ENCODE assay signal across 27 cellular contexts in the genomic region with DNA sequence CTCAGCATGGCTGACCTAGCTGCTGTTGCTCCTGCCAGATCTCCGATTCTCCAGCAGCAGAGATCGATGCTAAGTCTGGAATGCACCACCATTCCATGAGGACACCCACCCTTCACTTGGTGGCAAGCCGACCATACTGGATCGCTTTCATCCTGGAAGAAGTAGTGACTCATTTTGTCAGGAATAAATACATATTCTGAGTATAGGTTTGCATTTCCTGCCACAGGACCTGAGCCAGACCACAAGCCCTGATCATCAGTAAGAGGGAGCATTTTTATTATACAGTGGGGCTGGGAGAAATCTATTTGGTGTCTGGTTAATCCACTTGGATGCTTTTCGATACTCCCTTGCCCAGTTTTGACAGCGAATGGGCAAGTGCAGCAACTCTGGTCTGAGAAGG. TPM values are rescaled to one million over a fixed set of nuclear protein-coding genes. Genes with fewer than 3 reads are reported as not detected.
A peak's percentile ranks its signal among the peaks of the same experiment; 100 is the strongest.
DNase-seq lines count a peak whose midpoint lies in the region; ATAC-seq, FAIRE-seq and TF ChIP-seq lines count a peak whose summit lies in the region.
"Had no signal": no experiment of that assay in that cellular context is flagged by ENCODE, and none has a peak within 500 bp of the region (broad histone marks: within the 10 kb centered on the region; RNA-seq: fewer than 3 reads in every experiment).

No MANE protein-coding gene starts in this region.

- FAIRE-seq in A549 (lab: Jason Lieb, UNC) (peak; percentile 63), endothelial cell of umbilical vein (lab: Jason Lieb, UNC) (peak; percentile 77)
- FAIRE-seq: islet of Langerhans had no signal

- H3K4me3 Mint-ChIP-seq in T-cell, result peak overlapping the region in 1 of 3 donors; percentile 19
- H3K4me3 Mint-ChIP-seq: activated CD4-positive, alpha-beta T cell treated with anti-CD3 and anti-CD28 coated beads for 36 hours; naive B cell; stimulated activated naive B cell treated with anti-CD40 and anti-IgM and Interleukin-4, amounts not matched to agents 10 μg/mL and 1 μg/mL and 100 μg/mL, for 72 hours had no signal

- peak overlapping the region; percentile 35 to 84 for H3K27ac Mint-ChIP-seq in T-cell
- H3K27ac Mint-ChIP-seq: activated CD4-positive, alpha-beta T cell treated with anti-CD3 and anti-CD28 coated beads for 36 hours; activated naive CD4-positive, alpha-beta T cell treated with anti-CD3 and anti-CD28 coated beads, Interleukin-2, amount 50 U/mL, for 72 hours; naive B cell; stimulated activated naive B cell treated with anti-CD40 and anti-IgM and Interleukin-4, amounts not matched to agents 10 μg/mL and 1 μg/mL and 100 μg/mL, for 72 hours had no signal

- H3K27me3 Mint-ChIP-seq in T-cell, result peaks cover 14 to 17% of the 10 kb centered on the region in 2 donors

- POLR2A ChIA-PET in A549 (lab: Yijun Ruan, JAX), result interaction anchor here (1.3 kb wide), 1 partner anchor 9 kb away, joined by 3 read pairs; no protein-coding TSS in a partner anchor
- POLR2A ChIA-PET in T-cell (lab: Charles Lee), result no interaction called here
- POLR2A ChIA-PET in endothelial cell of umbilical vein (lab: Charles Lee), result no interaction called here

- TF ChIP-seq EP300 in A549 (IDR thresholded peaks at IDR 0.05), result no peak

- H3K36me3 Mint-ChIP-seq in T-cell, result no peaks in the 10 kb centered on the region
- H3K36me3 Mint-ChIP-seq: activated naive CD4-positive, alpha-beta T cell treated with anti-CD3 and anti-CD28 coated beads, Interleukin-2, amount 50 U/mL, for 72 hours; naive B cell had no signal

- TF ChIP-seq CTCF in A549 (IDR thresholded peaks at IDR 0.05) (no peak), endothelial cell of umbilical vein (IDR thresholded peaks at IDR 0.05; ENCODE audit: extremely low read depth in 1 of 2, insufficient read depth in 1 of 2, low read depth in 1 of 2, low read length in 2 of 2) (no peak), upper lobe of right lung (IDR thresholded peaks at IDR 0.05) (no peak), prostate gland (IDR thresholded peaks at IDR 0.05) (no peak)

- H3K4me1 ChIP-seq in A549 (peaks cover 19% of the 10 kb centered on the region), endothelial cell of umbilical vein (ENCODE audit: control insufficient read depth, extremely low read depth, insufficient read depth, low read length) (peaks cover 14% of the 10 kb centered on the region), upper lobe of right lung (no peaks in the 10 kb centered on the region), prostate gland (replicated peaks) (no peaks in the 10 kb centered on the region)
- H3K4me1 ChIP-seq: gastroesophageal sphincter had no signal

- no peak overlapping the region for H3K4me2 ChIP-seq in A549
- H3K4me2 ChIP-seq in endothelial cell of umbilical vein (ENCODE audit: insufficient read depth, low read length), result no peak overlapping the region

- DNase-seq in A549 (ENCODE audit: low read depth in 1 of 2, low spot score in 1 of 2), result no peak
- DNase-seq in ELR (ENCODE audit: low read depth), result peak; percentile 78
- no peak for DNase-seq in T-cell
- DNase-seq in endothelial cell of umbilical vein (ENCODE audit: low read depth, low spot score), result no peak
- DNase-seq in upper lobe of right lung, result no peak
- no peak for DNase-seq in activated effector memory CD4-positive, alpha-beta T cell treated with anti-CD3 and anti-CD28 coated beads, Interleukin-2, amount 50 U/mL, for 16 hours
- no peak for DNase-seq in prostate gland (ENCODE audit: low spot score)
- DNase-seq: activated CD4-positive, alpha-beta T cell treated with anti-CD3 and anti-CD28 coated beads for 36 hours; C1 segment of cervical spinal cord; left ventricle myocardium inferior; MM.1S; naive B cell; NCI-H1436; NCI-H2107; NCI-H510A; nucleus accumbens; SIG-M5; spleen; stimulated activated CD4-positive, alpha-beta T cell treated with anti-CD3 and anti-CD28 coated beads, Interleukin-2, amount 100 ng/mL, for 48 hours; stimulated activated naive B cell treated with anti-CD40 and anti-IgM and Interleukin-4, amounts not matched to agents 10 μg/mL and 1 μg/mL and 100 μg/mL, for 72 hours had no signal

- TF ChIP-seq RAD21 in A549 (conservative IDR thresholded peaks at IDR 0.05 in 1 of 2, IDR thresholded peaks at IDR 0.05 in 1 of 2), result no peak

- CTCF ChIA-PET in A549 (lab: Yijun Ruan, JAX) (interaction anchor here (0.6 to 12.7 kb wide), 11 partner anchors 7 to 551 kb away, joined by 3 to 313 read pairs (median 11); a partner anchor contains a TSS), T-cell (lab: Charles Lee) (no interaction called here), endothelial cell of umbilical vein (lab: Charles Lee) (interaction anchor here (1.4 to 2.9 kb wide), 3 partner anchors 9 to 311 kb away, joined by 5 to 16 read pairs (median 15); no protein-coding TSS in a partner anchor)

- H3K9me3 Mint-ChIP-seq in T-cell, result no peaks in the 10 kb centered on the region
- H3K9me3 Mint-ChIP-seq: activated naive CD4-positive, alpha-beta T cell treated with anti-CD3 and anti-CD28 coated beads, Interleukin-2, amount 50 U/mL, for 72 hours had no signal

- H4K20me1 ChIP-seq in endothelial cell of umbilical vein (replicated peaks; ENCODE audit: control insufficient read depth, extremely low read depth, insufficient read depth, low read length), result no peaks in the 10 kb centered on the region

- H3K9me1 ChIP-seq in endothelial cell of umbilical vein (replicated peaks; ENCODE audit: control insufficient read depth, extremely low read depth, insufficient read depth, low read length), result no peaks in the 10 kb centered on the region

- no TSS peak for BruUV-seq in endothelial cell of umbilical vein (replicated peaks; lab: Mats Ljungman, UMichigan)

- H3K4me3 ChIP-seq in A549, result no peak overlapping the region
- H3K4me3 ChIP-seq in endothelial cell of umbilical vein (replicated peaks in 1 of 3; ENCODE audit: insufficient read depth in 1 of 3, low read depth in 1 of 3, low read length in 3 of 3), result no peak overlapping the region
- H3K4me3 ChIP-seq in upper lobe of right lung, result no peak overlapping the region
- H3K4me3 ChIP-seq in prostate gland, result no peak overlapping the region
- H3K4me3 ChIP-seq: ascending aorta, gastroesophageal sphincter, left ventricle myocardium inferior, spleen, suprapubic skin had no signal

- H2AFZ ChIP-seq in endothelial cell of umbilical vein (ENCODE audit: low read depth, low read length), result no peak overlapping the region

- H3K27me3 ChIP-seq in endothelial cell of umbilical vein (ENCODE audit: control insufficient read depth in 2 of 2, insufficient read depth in 2 of 2, low read length in 2 of 2), result peaks cover 0 to 5% of the 10 kb centered on the region in 2 experiments
- no peaks in the 10 kb centered on the region for H3K27me3 ChIP-seq in upper lobe of right lung
- no peaks in the 10 kb centered on the region for H3K27me3 ChIP-seq in prostate gland (replicated peaks; ENCODE audit: insufficient read depth)
- H3K27me3 ChIP-seq: ascending aorta had no signal

- 0 out of 3 replicates have a peak, but pooled peaks cover 5% of the 10 kb centered on the region for H3K9me3 ChIP-seq in A549
- no peaks in the 10 kb centered on the region for H3K9me3 ChIP-seq in endothelial cell of umbilical vein (replicated peaks; ENCODE audit: control insufficient read depth, insufficient read depth, low read length)
- no peaks in the 10 kb centered on the region for H3K9me3 ChIP-seq in upper lobe of right lung
- no peaks in the 10 kb centered on the region for H3K9me3 ChIP-seq in prostate gland
- H3K9me3 ChIP-seq: ascending aorta, gastroesophageal sphincter, left ventricle myocardium inferior, spleen, suprapubic skin had no signal

- no peak for ATAC-seq in A549
- peak in 1 of 4 experiments; percentile 42 for ATAC-seq in T-cell (replicated peaks in 1 of 4)
- ATAC-seq in upper lobe of right lung, result no peak
- no peak for ATAC-seq in HG02623 (IDR thresholded peaks at IDR 0.05; ENCODE audit: unreplicated experiment)
- ATAC-seq: activated naive CD4-positive, alpha-beta T cell treated with anti-CD3 and anti-CD28 coated beads, Interleukin-2, amount 50 U/mL, for 72 hours; gastroesophageal sphincter; stimulated activated naive B cell treated with anti-CD40 and anti-IgM and Interleukin-4, amounts not matched to agents 10 μg/mL and 1 μg/mL and 100 μg/mL, for 72 hours had no signal

- H3K27ac ChIP-seq in A549 (no peak overlapping the region), endothelial cell of umbilical vein (ENCODE audit: insufficient read depth, low read depth, low read length) (no peak overlapping the region), upper lobe of right lung (no peak overlapping the region), prostate gland (no peak overlapping the region)
- H3K27ac ChIP-seq: ascending aorta, epithelial cell of prostate, gastroesophageal sphincter, left ventricle myocardium inferior, spleen, suprapubic skin had no signal

- H3K79me2 ChIP-seq in endothelial cell of umbilical vein (ENCODE audit: control insufficient read depth, insufficient read depth, low read length), result no peaks in the 10 kb centered on the region

- peaks cover 6 to 24% (median 10%) of the 10 kb centered on the region in 3 donors for H3K4me1 Mint-ChIP-seq in T-cell
- H3K4me1 Mint-ChIP-seq: activated CD4-positive, alpha-beta T cell treated with anti-CD3 and anti-CD28 coated beads for 36 hours; stimulated activated naive B cell treated with anti-CD40 and anti-IgM and Interleukin-4, amounts not matched to agents 10 μg/mL and 1 μg/mL and 100 μg/mL, for 72 hours had no signal

- dilution Hi-C loops in endothelial cell of umbilical vein (cut with MboI; ENCODE audit: extremely low pct_ligation_motif_present, low sequenced_read_pairs), result no loop called here

- no peak for TF ChIP-seq POLR2A in A549 (IDR thresholded peaks at IDR 0.05; ENCODE audit: low read length)
- TF ChIP-seq POLR2A in endothelial cell of umbilical vein (IDR thresholded peaks at IDR 0.05; ENCODE audit: low read depth, low read length), result no peak
- TF ChIP-seq POLR2A in prostate gland (IDR thresholded peaks at IDR 0.05), result no peak

- 34% methylated on average over 6 of the region's 6 CpGs for WGBS in A549 (ENCODE audit: missing lambda C conversion rate)
- 74% methylated on average over 6 of the region's 6 CpGs for WGBS in prostate gland

- no peaks in the 10 kb centered on the region for H3K36me3 ChIP-seq in endothelial cell of umbilical vein (ENCODE audit: control insufficient read depth in 2 of 2, extremely low read depth in 1 of 2, insufficient read depth in 2 of 2, low read length in 2 of 2)
- no peaks in the 10 kb centered on the region for H3K36me3 ChIP-seq in upper lobe of right lung
- H3K36me3 ChIP-seq in prostate gland, result no peaks in the 10 kb centered on the region
- H3K36me3 ChIP-seq: ascending aorta, gastroesophageal sphincter, left ventricle myocardium inferior, spleen, suprapubic skin had no signal

- H3K9ac ChIP-seq in endothelial cell of umbilical vein (replicated peaks; ENCODE audit: extremely low read depth, insufficient read depth, low read length), result no peak overlapping the region

- intact Hi-C loops in endothelial cell of umbilical vein (cut with micrococcal nuclease), result no loop called here
- intact Hi-C loops in upper lobe of right lung (cut with DNase I), result loop anchor here (10.0 kb wide), 1 partner anchor 309 kb away; no protein-coding TSS in a partner anchor
- intact Hi-C loops in prostate gland (cut with DNase I), result no loop called here

RNA-seq across cellular contexts. Expression of a gene that starts 10.9 kb away (rescaled TPM):
- polyA plus RNA-seq in A549 (2011; rRNA removed) (54.0 and 55.7 TPM in 2 replicates), A549 (2017; fragmentation: RNase III; extraction: RNeasy Plus Mini Kit Qiagen cat#74134 plus additional on column Dnase treatment) (53.4 to 56.5 TPM (median 55.7 TPM) in 3 replicates), endothelial cell of umbilical vein (51.8 and 69.5 TPM in 2 replicates)
- polyA plus RNA-seq in A549 (2012; cell fraction: cytosol; rRNA removed), result 122 and 161 TPM in 2 replicates
- polyA plus RNA-seq in A549 (2012; cell fraction: nucleus; rRNA removed), result 266 and 321 TPM in 2 replicates
- polyA minus RNA-seq in A549 (2011; rRNA and poly(A)+ RNA removed), result 48.2 and 48.5 TPM in 2 replicates
- total RNA-seq in T-cell (10 to 100 TPM in 1 of 5 donors, 1 to 10 TPM in 4; 3.2 to 11.1 (median 5.2) TPM), endothelial cell of umbilical vein (49.5 and 57.7 TPM in 2 replicates), upper lobe of right lung (48.7 TPM), prostate gland (10 to 100 TPM; 41.7 to 74.6 TPM)
- 33.4 and 40.6 TPM in 2 replicates for polyA plus RNA-seq in endothelial cell of umbilical vein (2011; cell fraction: cytosol; rRNA removed)
- 111 and 124 TPM in 2 replicates for polyA plus RNA-seq in endothelial cell of umbilical vein (2011; cell fraction: nucleus; rRNA removed)
- polyA plus RNA-seq in endothelial cell of umbilical vein (2012), result 18.6 and 18.8 TPM in 2 replicates
- polyA minus RNA-seq in endothelial cell of umbilical vein, result 33.7 and 40.8 TPM in 2 replicates
- polyA minus RNA-seq in endothelial cell of umbilical vein (2011; cell fraction: cytosol; rRNA and poly(A)+ RNA removed), result 33.6 TPM
- 20.7 and 30.1 TPM in 2 replicates for polyA minus RNA-seq in endothelial cell of umbilical vein (2011; cell fraction: nucleus; rRNA and poly(A)+ RNA removed)

Comparison
In these comparisons a context has a peak if more than half of its experiments do, and no peak if none do; other contexts are left out.
1. CTCF ChIA-PET loops: an anchor here in A549 (0.6 to 12.7 kb wide) and endothelial cell of umbilical vein (1.4 to 2.9 kb wide); none called in T-cell.